In genomic region chr5:87412417-87413115, GRCh38 we compare ENCODE assay signal across 8 cellular contexts. TPM values are rescaled to one million over a fixed set of nuclear protein-coding genes. Genes with fewer than 3 reads are reported as not detected.
A peak's percentile ranks its signal among the peaks of the same experiment; 100 is the strongest.
DNase-seq lines count a peak whose midpoint lies in the region; ATAC-seq and TF ChIP-seq lines count a peak whose summit lies in the region.

TSS of gene CCNH (minus strand) at chr5:87412930. CDS start at chr5:87412794, 136 bp downstream.

- ATAC-seq in HG02885 (IDR thresholded peaks at IDR 0.05; ENCODE audit: poor library complexity, unreplicated experiment) (peak; percentile 99), T-helper 17 cell (peak; percentile 95), left cardiac atrium (peak; percentile 98 to 99), upper lobe of right lung (peak; percentile 100)

- peak within 1 kb of the TSS; percentile 98 for H3K27ac Mint-ChIP-seq in T-helper 17 cell

- H3K27ac ChIP-seq in upper lobe of right lung = peak within 1 kb of the TSS; percentile 98

- intact Hi-C loops in left cardiac atrium (cut with DNase I) = no loop called here
- intact Hi-C loops in posterior vena cava (cut with DNase I) = no loop called here
- intact Hi-C loops in upper lobe of right lung (cut with DNase I) = no loop called here

- H3K9me3 ChIP-seq in T-helper 17 cell (ENCODE audit: control insufficient read depth, low read length, poor library complexity, severe bottlenecking) (no peaks in the 10 kb centered on the region), upper lobe of right lung (no peaks in the 10 kb centered on the region)

- peak; percentile 89 for DNase-seq in NCI-H1694 treated with DMSO at 0.1 percent for 48 hours (lab: John Stamatoyannopoulos, UW)
- DNase-seq in T-helper 17 cell = peak; percentile 90 to 92 (median 92)
- peak; percentile 64 to 99 (median 97) for DNase-seq in amygdala (lab: John Stamatoyannopoulos, UW)
- DNase-seq in left cardiac atrium = peak; percentile 99
- peak; percentile 99 for DNase-seq in posterior vena cava (ENCODE audit: low spot score)
- peak; percentile 98 for DNase-seq in upper lobe of right lung

- H3K4me1 ChIP-seq in upper lobe of right lung = peaks cover 15% of the 10 kb centered on the region

- H3K27me3 Mint-ChIP-seq in T-helper 17 cell = no peaks in the 10 kb centered on the region

- H3K36me3 Mint-ChIP-seq in T-helper 17 cell (ENCODE audit: low read depth) = peaks cover 12% of the 10 kb centered on the region

- H3K4me3 ChIP-seq in upper lobe of right lung = peak within 1 kb of the TSS; percentile 76

- no peak for TF ChIP-seq CTCF in upper lobe of right lung (IDR thresholded peaks at IDR 0.05)

- peaks cover 28% of the 10 kb centered on the region for H3K36me3 ChIP-seq in upper lobe of right lung

- TF ChIP-seq POLR2A in GM15510 (IDR thresholded peaks at IDR 0.05; ENCODE audit: borderline replicate concordance, extremely low read depth, insufficient read length) = peak; percentile 92

- H3K27me3 ChIP-seq in upper lobe of right lung = no peaks in the 10 kb centered on the region

- peak within 1 kb of the TSS; percentile 98 for H3K4me3 Mint-ChIP-seq in T-helper 17 cell

- H3K4me1 Mint-ChIP-seq in T-helper 17 cell = peaks cover 39% of the 10 kb centered on the region

RNA-seq across cellular contexts. Expression of gene CCNH, which starts in this region (rescaled TPM):
- total RNA-seq in T-helper 17 cell = 100 to 1,000 TPM; 294 to 337 TPM
- 10 to 100 TPM; 21.2 to 38.1 TPM for total RNA-seq in left cardiac atrium
- 10 to 100 TPM; 45.1 to 53.3 TPM for total RNA-seq in posterior vena cava
- total RNA-seq in upper lobe of right lung = 50.4 TPM

Comparison
In these comparisons a context has a peak if more than half of its experiments do, and no peak if none do; other contexts are left out.
1. Peak in every context shown above with its lines: DNase-seq, ATAC-seq, H3K4me3 ChIP-seq and H3K27ac ChIP-seq.